In the genomic region with DNA sequence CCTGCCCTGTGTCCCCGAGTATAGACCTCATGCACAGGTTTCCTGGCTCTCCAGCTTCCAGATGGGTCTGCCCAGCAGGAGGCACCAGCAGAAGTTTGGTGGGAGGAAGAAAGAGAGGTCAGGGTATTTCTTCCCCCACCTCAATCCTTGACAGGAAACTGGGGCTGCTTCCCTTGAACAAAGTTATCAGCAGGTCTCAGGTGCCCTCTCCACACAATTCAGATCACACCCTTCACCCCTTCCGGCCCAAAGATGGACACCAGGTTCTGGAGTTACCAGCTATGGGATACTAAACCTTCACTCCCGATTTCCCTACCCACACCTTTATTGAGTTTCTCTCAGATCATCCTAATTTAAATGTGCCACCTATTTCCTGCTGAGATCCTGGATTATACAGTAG, we compare ENCODE assay signal across 9 cellular contexts. TPM values are rescaled to one million over a fixed set of nuclear protein-coding genes. Genes with fewer than 3 reads are reported as not detected.
DNase-seq lines count a peak whose midpoint lies in the region; ATAC-seq, FAIRE-seq and TF ChIP-seq lines count a peak whose summit lies in the region.
"Had no signal": no experiment of that assay in that cellular context is flagged by ENCODE, and none has a peak within 500 bp of the region (broad histone marks: within the 10 kb centered on the region; RNA-seq: fewer than 3 reads in every experiment).

No MANE protein-coding gene starts in this region.

- no peak for TF ChIP-seq CTCF in AG04449 (IDR thresholded peaks at IDR 0.05; ENCODE audit: insufficient read depth, low read length, missing control alignments)
- no peak for TF ChIP-seq CTCF in breast epithelium (IDR thresholded peaks at IDR 0.05)

- CTCF ChIA-PET in AG04449 (lab: Yijun Ruan, JAX), result interaction anchor here (0.6 to 24.1 kb wide), 2 partner anchors 55 to 251 kb away, joined by 3 to 1115 read pairs; no protein-coding TSS in a partner anchor

- H3K36me3 ChIP-seq in HUES48 (ENCODE audit: control insufficient read depth, insufficient read depth, low read length) (peaks cover 35% of the 10 kb centered on the region), breast epithelium (no peaks in the 10 kb centered on the region), mucosa of rectum (ENCODE audit: control insufficient read depth in 2 of 2, insufficient read depth in 2 of 2, low read length in 2 of 2) (peaks cover 8 to 14% of the 10 kb centered on the region in 2 donors)

- H3K4me1 ChIP-seq in HUES48 (ENCODE audit: control insufficient read depth, insufficient read depth, low read length), result peaks cover 8% of the 10 kb centered on the region
- H3K4me1 ChIP-seq in breast epithelium, result peaks cover 0 to 6% of the 10 kb centered on the region in 2 donors
- peaks cover 22 to 31% of the 10 kb centered on the region in 2 donors for H3K4me1 ChIP-seq in mucosa of rectum (ENCODE audit: control insufficient read depth in 2 of 2, insufficient read depth in 2 of 2, low read length in 2 of 2)

- H3K27ac ChIP-seq in HUES48 (ENCODE audit: low read depth, low read length), result no peak overlapping the region
- H3K27ac ChIP-seq in breast epithelium, result no peak overlapping the region
- H3K27ac ChIP-seq in mucosa of rectum (ENCODE audit: low read depth in 2 of 2, low read length in 2 of 2), result no peak overlapping the region

- FAIRE-seq in H54 (lab: Jason Lieb, UNC), result no peak

- no peaks in the 10 kb centered on the region for H3K27me3 ChIP-seq in HUES48 (ENCODE audit: control insufficient read depth, insufficient read depth, low read length)
- H3K27me3 ChIP-seq in breast epithelium, result no peaks in the 10 kb centered on the region
- no peaks in the 10 kb centered on the region for H3K27me3 ChIP-seq in mucosa of rectum (ENCODE audit: control insufficient read depth in 2 of 2, insufficient read depth in 2 of 2, low read length in 2 of 2)

- intact Hi-C loops in breast epithelium (cut with DNase I; ENCODE audit: low total_unique reads), result loop anchor here (5.0 to 10.0 kb wide), 2 partner anchors 245 to 533 kb away; a partner anchor contains a TSS

- DNase-seq in AG04449 (ENCODE audit: low read depth, low spot score), result no peak
- DNase-seq in breast epithelium (ENCODE audit: low spot score in 2 of 2), result no peak
- DNase-seq in H54 (ENCODE audit: insufficient read length, low spot score), result no peak
- no peak for DNase-seq in NCI-H2196 (lab: John Stamatoyannopoulos, UW; ENCODE audit: unreplicated experiment)
- DNase-seq in stimulated activated CD4-positive, alpha-beta T cell treated with anti-CD3 and anti-CD28 coated beads, Interleukin-12 subunit alpha, Interleukin-12 subunit beta, amount 100 ng/mL, for 4 hours, result no peak
- DNase-seq: NCI-H1105 treated with DMSO at 0.1 percent for 48 hours had no signal

- no peaks in the 10 kb centered on the region for H3K9me3 ChIP-seq in HUES48 (ENCODE audit: control insufficient read depth, insufficient read depth, low read length)
- no peaks in the 10 kb centered on the region for H3K9me3 ChIP-seq in breast epithelium
- no peaks in the 10 kb centered on the region for H3K9me3 ChIP-seq in mucosa of rectum (ENCODE audit: control insufficient read depth in 2 of 2, low read length in 2 of 2)

- no peak for ATAC-seq in HG02588 (IDR thresholded peaks at IDR 0.05; ENCODE audit: unreplicated experiment)

- POLR2A ChIA-PET in AG04449 (lab: Yijun Ruan, JAX), result no interaction called here

- TF ChIP-seq POLR2A in breast epithelium (IDR thresholded peaks at IDR 0.05) (no peak), H54 (IDR thresholded peaks at IDR 0.05; ENCODE audit: low read depth, low read length) (no peak)

- H3K4me3 ChIP-seq in AG04449 (ENCODE audit: low read depth, low read length) (peak overlapping the region; percentile 97), HUES48 (ENCODE audit: low read depth, low read length) (peak overlapping the region; percentile 99), breast epithelium (peak overlapping the region in 2 of 3 donors; percentile 93 to 100), mucosa of rectum (ENCODE audit: low read length in 2 of 2) (peak overlapping the region; percentile 98 to 99)

- H3K9ac ChIP-seq in HUES48 (ENCODE audit: low read depth, low read length), result peak overlapping the region; percentile 88
- peak overlapping the region; percentile 91 to 97 for H3K9ac ChIP-seq in mucosa of rectum (ENCODE audit: low read depth in 1 of 2, low read length in 2 of 2)

RNA-seq across cellular contexts. Expression of a gene that starts 1.2 kb away (rescaled TPM):
- 10 to 100 TPM; 49.8 to 62.9 (median 60.2) TPM for total RNA-seq in breast epithelium

RNA-seq across cellular contexts. Expression of a gene that starts 2.6 kb away (rescaled TPM):
- total RNA-seq in breast epithelium, result 100 to 1,000 TPM; 220 to 328 (median 227) TPM

RNA-seq across cellular contexts. Expression of a gene that starts 38.1 kb away (rescaled TPM):
- total RNA-seq in breast epithelium, result 10 to 100 TPM; 12.1 to 21.0 (median 12.5) TPM

RNA-seq across cellular contexts. Expression of a gene that starts 44.7 kb away (rescaled TPM):
- total RNA-seq in breast epithelium, result 1 to 10 TPM; 7.0 to 8.5 (median 8.0) TPM
